ENCODE assay signal across 16 cellular contexts in the genomic region with DNA sequence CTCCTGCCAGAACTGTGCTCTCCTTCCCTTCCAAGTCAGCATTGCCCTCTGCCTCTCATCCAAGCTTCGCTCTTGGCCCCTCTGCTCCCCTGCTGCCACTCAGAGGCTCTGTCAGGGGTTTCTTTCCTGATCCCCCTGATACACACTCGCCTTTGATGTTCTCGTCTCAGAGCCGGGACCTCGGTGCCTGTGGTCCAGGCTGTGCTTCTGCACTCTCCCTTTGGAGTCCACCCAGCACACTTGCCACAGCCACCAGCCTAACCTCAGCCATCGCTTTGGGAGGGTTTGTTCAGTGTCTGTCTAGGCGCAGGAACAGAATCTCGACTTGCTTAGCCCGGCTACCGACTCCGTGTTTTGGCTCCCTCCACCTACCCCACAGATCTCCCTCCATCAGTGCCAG. TPM values are rescaled to one million over a fixed set of nuclear protein-coding genes. Genes with fewer than 3 reads are reported as not detected.
A peak's percentile ranks its signal among the peaks of the same experiment; 100 is the strongest.
DNase-seq lines count a peak whose midpoint lies in the region; ATAC-seq, FAIRE-seq and TF ChIP-seq lines count a peak whose summit lies in the region.
"Had no signal": no experiment of that assay in that cellular context is flagged by ENCODE, and none has a peak within 500 bp of the region (broad histone marks: within the 10 kb centered on the region; RNA-seq: fewer than 3 reads in every experiment).

No MANE protein-coding gene starts in this region.

- H4K20me1 ChIP-seq in astrocyte (ENCODE audit: insufficient read depth, low read length): peaks cover 46% of the 10 kb centered on the region
- no peaks in the 10 kb centered on the region for H4K20me1 ChIP-seq in OCI-LY7 (ENCODE audit: insufficient read depth, low read length)

- H3K27me3 Mint-ChIP-seq in astrocyte (ENCODE audit: low read depth, unreplicated experiment) (no peaks in the 10 kb centered on the region), nephron progenitor cell (ENCODE audit: low read depth, poor library complexity) (no peaks in the 10 kb centered on the region)
- H3K27me3 Mint-ChIP-seq: CD4-positive, alpha-beta memory T cell had no signal

- peaks cover 26% of the 10 kb centered on the region for H3K36me3 Mint-ChIP-seq in astrocyte (ENCODE audit: low read depth, unreplicated experiment)
- peaks cover 49% of the 10 kb centered on the region for H3K36me3 Mint-ChIP-seq in nephron progenitor cell (ENCODE audit: low read depth)

- H3K27me3 ChIP-seq in heart left ventricle (no peaks in the 10 kb centered on the region), astrocyte (ENCODE audit: insufficient read depth, low read length) (no peaks in the 10 kb centered on the region), spleen (replicated peaks in 1 of 7) (no peaks in the 10 kb centered on the region)
- H3K27me3 ChIP-seq: BLaER1 had no signal

- no peak overlapping the region for H2AFZ ChIP-seq in astrocyte (ENCODE audit: low read depth, low read length)
- H2AFZ ChIP-seq in OCI-LY7 (ENCODE audit: low read length): no peak overlapping the region

- H3K4me3 ChIP-seq in heart left ventricle (no peak overlapping the region), astrocyte (ENCODE audit: insufficient read depth, low read depth, low read length) (no peak overlapping the region), spleen (no peak overlapping the region), OCI-LY7 (ENCODE audit: low read depth, low read length, poor library complexity, severe bottlenecking) (no peak overlapping the region)
- H3K4me3 ChIP-seq: BLaER1 had no signal

- peaks cover 0 to 24% (median 8%) of the 10 kb centered on the region in 12 donors for H3K4me1 ChIP-seq in heart left ventricle
- peaks cover 38% of the 10 kb centered on the region for H3K4me1 ChIP-seq in astrocyte (ENCODE audit: insufficient read depth, low read length)
- peaks cover 0 to 22% (median 11%) of the 10 kb centered on the region in 6 donors for H3K4me1 ChIP-seq in spleen
- peaks cover 6% of the 10 kb centered on the region for H3K4me1 ChIP-seq in OCI-LY7 (ENCODE audit: insufficient read depth, low read length, poor library complexity, severe bottlenecking)

- H3K79me2 ChIP-seq in astrocyte (ENCODE audit: insufficient read depth, low read length) (peaks cover 51% of the 10 kb centered on the region), OCI-LY7 (ENCODE audit: insufficient read depth, low read depth, low read length) (no peaks in the 10 kb centered on the region)

- H3K4me2 ChIP-seq in astrocyte (ENCODE audit: low read length) (no peak overlapping the region), OCI-LY7 (ENCODE audit: low read length) (no peak overlapping the region)
- H3K4me2 ChIP-seq: BLaER1 had no signal

- no peak for TF ChIP-seq POLR2A in heart left ventricle (IDR thresholded peaks at IDR 0.05)
- TF ChIP-seq POLR2A in spleen (IDR thresholded peaks at IDR 0.05): no peak

- H3K9ac ChIP-seq in astrocyte (ENCODE audit: low read length): peak overlapping the region; percentile 20
- H3K9ac ChIP-seq: BLaER1 had no signal

- H3K4me3 Mint-ChIP-seq in astrocyte (ENCODE audit: unreplicated experiment) (no peak overlapping the region), nephron progenitor cell (no peak overlapping the region)
- H3K4me3 Mint-ChIP-seq: CD14-positive monocyte; CD4-positive, alpha-beta memory T cell had no signal

- FAIRE-seq in astrocyte (lab: Jason Lieb, UNC): no peak

- POLR2A ChIA-PET in OCI-LY7 (lab: Charles Lee): no interaction called here

- peak; percentile 58 for DNase-seq in cardiac septum (ENCODE audit: low spot score)
- no peak for DNase-seq in heart left ventricle
- no peak for DNase-seq in astrocyte (ENCODE audit: low read depth)
- no peak for DNase-seq in nephron progenitor cell
- peak; percentile 60 for DNase-seq in spleen
- DNase-seq in NCI-H1105 (lab: John Stamatoyannopoulos, UW): no peak
- no peak for DNase-seq in OCI-LY7 (ENCODE audit: low spot score)
- no peak for DNase-seq in kidney glomerular epithelial cell (lab: John Stamatoyannopoulos, UW)
- DNase-seq: 8988T; Calu3; CD4-positive, alpha-beta memory T cell; DMS79 treated with DMSO at 0.1 percent for 48 hours; GF-D8; HCEC 1CT had no signal

- ATAC-seq in heart left ventricle: no peak

- WGBS in heart left ventricle, 4 donors: 92 to 94% (median 94%) methylated on average over 11 of the region's 11 CpGs
- WGBS in spleen, 5 donors: 94 to 96% (median 96%) methylated on average over 11 of the region's 11 CpGs

- H3K27ac Mint-ChIP-seq in astrocyte (ENCODE audit: unreplicated experiment) (peak overlapping the region; percentile 55), nephron progenitor cell (peak overlapping the region; percentile 90)

- BruUV-seq in OCI-LY7 (replicated peaks; lab: Mats Ljungman, UMichigan): no TSS peak

- H3K9me3 Mint-ChIP-seq in astrocyte (ENCODE audit: unreplicated experiment) (no peaks in the 10 kb centered on the region), nephron progenitor cell (peaks cover 13% of the 10 kb centered on the region)
- H3K9me3 Mint-ChIP-seq: CD4-positive, alpha-beta memory T cell had no signal

- H3K36me3 ChIP-seq in heart left ventricle: peaks cover 0 to 27% (median 20%) of the 10 kb centered on the region in 9 donors
- H3K36me3 ChIP-seq in astrocyte (ENCODE audit: insufficient read depth, low read length): no peaks in the 10 kb centered on the region
- peaks cover 0 to 88% (median 15%) of the 10 kb centered on the region in 6 donors for H3K36me3 ChIP-seq in spleen
- peaks cover 36% of the 10 kb centered on the region for H3K36me3 ChIP-seq in OCI-LY7 (ENCODE audit: insufficient read depth, low read length)

- H3K9me2 ChIP-seq in OCI-LY7 (ENCODE audit: insufficient read depth, low read length): no peaks in the 10 kb centered on the region

- TF ChIP-seq CTCF in heart left ventricle (IDR thresholded peaks at IDR 0.05): no peak
- no peak for TF ChIP-seq CTCF in astrocyte (IDR thresholded peaks at IDR 0.05; ENCODE audit: insufficient read depth, low read depth, low read length)
- TF ChIP-seq CTCF in nephron progenitor cell (IDR thresholded peaks at IDR 0.05): no peak
- no peak for TF ChIP-seq CTCF in spleen (IDR thresholded peaks at IDR 0.05 in 8 of 11, conservative IDR thresholded peaks at IDR 0.05 in 3 of 11)
- TF ChIP-seq CTCF in OCI-LY7 (conservative IDR thresholded peaks at IDR 0.05; ENCODE audit: low read length): no peak

- intact Hi-C loops in cardiac septum (cut with DNase I) (no loop called here), heart left ventricle (cut with DNase I) (no loop called here), spleen (cut with DNase I; ENCODE audit: low total_unique reads) (no loop called here), OCI-LY7 (cut with micrococcal nuclease; ENCODE audit: unreplicated experiment) (no loop called here)

- CTCF ChIA-PET in OCI-LY7 (lab: Charles Lee; ENCODE audit: unreplicated experiment): no interaction called here

- H3K4me1 Mint-ChIP-seq in astrocyte (ENCODE audit: low read depth, unreplicated experiment): peaks cover 35% of the 10 kb centered on the region
- H3K4me1 Mint-ChIP-seq in nephron progenitor cell: peaks cover 10% of the 10 kb centered on the region
- H3K4me1 Mint-ChIP-seq: CD14-positive monocyte had no signal

- H3K9me3 ChIP-seq in heart left ventricle (no peaks in the 10 kb centered on the region), astrocyte (ENCODE audit: insufficient read depth, low read depth, low read length) (no peaks in the 10 kb centered on the region), spleen (no peaks in the 10 kb centered on the region), OCI-LY7 (ENCODE audit: low read length) (no peaks in the 10 kb centered on the region)
- H3K9me3 ChIP-seq: BLaER1 had no signal

- no peak overlapping the region for H3K27ac ChIP-seq in heart left ventricle
- H3K27ac ChIP-seq in astrocyte (ENCODE audit: low read depth, low read length): no peak overlapping the region
- no peak overlapping the region for H3K27ac ChIP-seq in spleen
- no peak overlapping the region for H3K27ac ChIP-seq in OCI-LY7 (ENCODE audit: low read depth, low read length, poor library complexity, severe bottlenecking)
- H3K27ac ChIP-seq: BLaER1 had no signal

RNA-seq across cellular contexts. Expression of gene PPFIA1, which starts 29.1 kb away (rescaled TPM):
- 42.8 TPM for total RNA-seq in cardiac septum
- 10 to 100 TPM; 32.2 to 53.1 (median 40.7) TPM for total RNA-seq in heart left ventricle
- 10 to 100 TPM; 15.8 to 28.0 TPM for polyA plus RNA-seq in heart left ventricle
- total RNA-seq in astrocyte: 48.0 and 54.7 TPM in 2 replicates
- 10 to 100 TPM; 46.1 to 73.5 (median 64.6) TPM for total RNA-seq in spleen
- 10 to 100 TPM in 2 of 3 donors, 1 to 10 TPM in 1; 7.6 to 18.4 (median 18.3) TPM for polyA plus RNA-seq in spleen
- total RNA-seq in OCI-LY7 (2014; rRNA removed; shearing (Covaris generic)): 30.9 and 34.6 TPM in 2 replicates
- total RNA-seq in OCI-LY7 (2022): 53.9 and 54.4 TPM in 2 replicates

Comparison
In these comparisons a context has a peak if more than half of its experiments do, and no peak if none do; other contexts are left out.
1. DNase-seq: peak in cardiac septum (single experiment) and spleen (single experiment); none in heart left ventricle (0 of 5), astrocyte (single experiment), nephron progenitor cell (single experiment), NCI-H1105 (single experiment), OCI-LY7 (single experiment) and kidney glomerular epithelial cell (single experiment).